In genomic region chr4:152117501-152117900, GRCh38 we compare ENCODE assay signal across 13 cellular contexts.
"Had no signal": no experiment of that assay in that cellular context is flagged by ENCODE, and none has a peak within 500 bp of the region (broad histone marks: within the 10 kb centered on the region; RNA-seq: fewer than 3 reads in every experiment).

No MANE protein-coding gene starts in this region.

- H3K27me3 Mint-ChIP-seq: activated CD4-positive, alpha-beta T cell treated with anti-CD3 and anti-CD28 coated beads, Interleukin-2, amount 10 ng/mL, durations not matched to agents 24 days and 14 days; activated T-cell treated with anti-CD3 and anti-CD28 coated beads, Interleukin-2, amount 50 U/mL, for 24 hours; stimulated activated naive CD8-positive, alpha-beta T cell treated with anti-CD3 and anti-CD28 coated beads, Interleukin-15, Interleukin-2, amounts not matched to agents 100 ng/mL and 50 ng/mL, for 24 hours had no signal

- H3K36me3 Mint-ChIP-seq: memory B cell had no signal

- H3K9me3 ChIP-seq: pancreas had no signal

- H3K4me3 ChIP-seq: dorsolateral prefrontal cortex, left lung, pancreas, upper lobe of right lung had no signal

- H3K36me3 ChIP-seq: left lung, pancreas, upper lobe of right lung had no signal

- H3K27me3 ChIP-seq: dorsolateral prefrontal cortex, left lung, pancreas, upper lobe of right lung had no signal

- DNase-seq: activated B cell treated with CpG ODN at 0.5 μM for 24 hours; activated effector memory CD4-positive, alpha-beta T cell treated with anti-CD3 and anti-CD28 coated beads, Interleukin-2, amount 50 U/mL, for 16 hours; activated T-cell treated with anti-CD3 and anti-CD28 coated beads, Interleukin-2, amount 50 U/mL, for 24 hours; central memory CD4-positive, alpha-beta T cell; left lung; pancreas; stimulated activated CD4-positive, alpha-beta T cell treated with anti-CD3 and anti-CD28 coated beads, Interleukin-4, amount 100 ng/mL, for 1 hour; stimulated activated CD8-positive, alpha-beta memory T cell treated with anti-CD3 and anti-CD28 coated beads, Interleukin-4, amount 100 ng/mL, for 48 hours; upper lobe of right lung had no signal

- H3K4me3 Mint-ChIP-seq: activated B cell treated with CpG ODN at 0.5 μM for 24 hours; activated T-cell treated with anti-CD3 and anti-CD28 coated beads, Interleukin-2, amount 50 U/mL, for 24 hours; stimulated activated naive CD8-positive, alpha-beta T cell treated with anti-CD3 and anti-CD28 coated beads, Interleukin-15, Interleukin-2, amounts not matched to agents 100 ng/mL and 50 ng/mL, for 24 hours had no signal

- H3K27ac Mint-ChIP-seq: activated B cell treated with CpG ODN at 0.5 μM for 24 hours, memory B cell had no signal

- H3K4me1 ChIP-seq: left lung, pancreas had no signal

- H3K27ac ChIP-seq: left lung, pancreas, upper lobe of right lung had no signal

- ATAC-seq: left lung, pancreas, upper lobe of right lung had no signal

- H3K9me3 Mint-ChIP-seq: memory B cell had no signal
